19 cellular contexts compared by ENCODE assay signal in the genomic region with DNA sequence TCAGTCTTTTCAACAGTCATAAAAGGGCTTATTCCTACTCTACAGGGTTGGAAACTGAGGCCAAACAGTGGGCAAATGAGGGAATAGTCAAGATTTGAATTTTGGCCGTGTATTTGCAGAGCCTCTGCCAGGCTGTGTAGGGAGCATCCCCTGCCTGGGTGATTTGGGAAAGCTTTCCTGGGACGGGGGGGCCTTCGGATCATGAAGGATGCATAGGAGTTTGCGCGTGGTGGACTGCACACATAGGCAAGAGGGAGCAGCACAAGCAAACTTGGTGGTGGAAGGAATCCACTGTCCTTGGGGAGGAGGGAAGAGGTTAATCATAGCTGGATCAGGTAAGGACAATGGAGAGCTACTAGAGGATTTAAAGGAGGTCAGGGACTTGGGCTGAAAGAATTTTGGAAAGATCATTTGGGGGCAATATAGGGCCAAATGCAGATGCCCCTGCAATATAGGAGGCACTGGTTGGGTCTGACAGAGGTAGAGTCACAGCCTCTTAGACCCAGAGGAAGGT. TPM values are rescaled to one million over a fixed set of nuclear protein-coding genes. Genes with fewer than 3 reads are reported as not detected.
DNase-seq lines count a peak whose midpoint lies in the region; ATAC-seq lines count a peak whose summit lies in the region.
"Had no signal": no experiment of that assay in that cellular context is flagged by ENCODE, and none has a peak within 500 bp of the region (broad histone marks: within the 10 kb centered on the region; RNA-seq: fewer than 3 reads in every experiment).

No MANE protein-coding gene starts in this region.

- intact Hi-C loops in activated CD4-positive, alpha-beta memory T cell treated with anti-CD3 and anti-CD28 coated beads for 36 hours (cut with micrococcal nuclease) = no loop called here

- peak overlapping the region; percentile 93 to 95 (median 94) for H3K4me3 Mint-ChIP-seq in CD4-positive, CD25-positive, alpha-beta regulatory T cell
- H3K4me3 Mint-ChIP-seq in CD8-positive, alpha-beta memory T cell = peak overlapping the region; percentile 38 to 94 (median 62)
- peak overlapping the region; percentile 33 for H3K4me3 Mint-ChIP-seq in activated CD4-positive, alpha-beta memory T cell treated with anti-CD3 and anti-CD28 coated beads for 36 hours
- H3K4me3 Mint-ChIP-seq in naive thymus-derived CD8-positive, alpha-beta T cell = peak overlapping the region in 9 of 10 donors; percentile 16 to 95 (median 80)

- H3K27ac ChIP-seq in CD4-positive, CD25-positive, alpha-beta regulatory T cell (ENCODE audit: insufficient read depth, low read length, poor library complexity, severe bottlenecking) = no peak overlapping the region
- no peak overlapping the region for H3K27ac ChIP-seq in CD8-positive, alpha-beta memory T cell (ENCODE audit: low read depth, low read length)
- H3K27ac ChIP-seq: thoracic aorta, WERI-Rb-1 had no signal

- CTCF ChIA-PET in CD8-positive, alpha-beta memory T cell (lab: Charles Lee) = interaction anchor here (1.0 kb wide), 1 partner anchor 9 kb away, joined by 3 read pairs; no protein-coding TSS in a partner anchor
- CTCF ChIA-PET in activated CD4-positive, alpha-beta memory T cell treated with anti-CD3 and anti-CD28 coated beads for 36 hours (lab: Charles Lee) = interaction anchor here (1.5 kb wide), 1 partner anchor 25 kb away, joined by 4 read pairs; no protein-coding TSS in a partner anchor

- no peaks in the 10 kb centered on the region for H3K9me3 Mint-ChIP-seq in CD4-positive, CD25-positive, alpha-beta regulatory T cell
- no peaks in the 10 kb centered on the region for H3K9me3 Mint-ChIP-seq in CD8-positive, alpha-beta memory T cell
- H3K9me3 Mint-ChIP-seq in activated CD4-positive, alpha-beta memory T cell treated with anti-CD3 and anti-CD28 coated beads for 36 hours = no peaks in the 10 kb centered on the region
- no peaks in the 10 kb centered on the region for H3K9me3 Mint-ChIP-seq in naive thymus-derived CD8-positive, alpha-beta T cell

- peaks cover 23 to 70% (median 47%) of the 10 kb centered on the region in 4 donors for H3K4me1 Mint-ChIP-seq in CD4-positive, CD25-positive, alpha-beta regulatory T cell
- peaks cover 57 to 73% (median 67%) of the 10 kb centered on the region in 3 donors for H3K4me1 Mint-ChIP-seq in CD8-positive, alpha-beta memory T cell
- peaks cover 54% of the 10 kb centered on the region for H3K4me1 Mint-ChIP-seq in activated CD4-positive, alpha-beta memory T cell treated with anti-CD3 and anti-CD28 coated beads for 36 hours (ENCODE audit: low read depth)
- peaks cover 37 to 79% (median 67%) of the 10 kb centered on the region in 4 donors for H3K4me1 Mint-ChIP-seq in naive thymus-derived CD8-positive, alpha-beta T cell

- H3K27ac Mint-ChIP-seq in CD4-positive, CD25-positive, alpha-beta regulatory T cell = peak overlapping the region in 2 of 3 donors; percentile 53 to 87
- peak overlapping the region in 6 of 8 donors; percentile 29 to 87 (median 37) for H3K27ac Mint-ChIP-seq in CD8-positive, alpha-beta memory T cell
- H3K27ac Mint-ChIP-seq in activated CD4-positive, alpha-beta memory T cell treated with anti-CD3 and anti-CD28 coated beads for 36 hours = no peak overlapping the region
- H3K27ac Mint-ChIP-seq in naive thymus-derived CD8-positive, alpha-beta T cell = peak overlapping the region in 6 of 10 donors; percentile 10 to 82 (median 50)
- H3K27ac Mint-ChIP-seq: activated CD8-positive, alpha-beta memory T cell treated with anti-CD3 and anti-CD28 coated beads, Interleukin-2, amount 10 ng/mL, durations not matched to agents 7 days and 5 days had no signal

- H3K27me3 Mint-ChIP-seq in CD4-positive, CD25-positive, alpha-beta regulatory T cell = peaks cover 4% of the 10 kb centered on the region
- H3K27me3 Mint-ChIP-seq in CD8-positive, alpha-beta memory T cell = no peaks in the 10 kb centered on the region
- no peaks in the 10 kb centered on the region for H3K27me3 Mint-ChIP-seq in activated CD4-positive, alpha-beta memory T cell treated with anti-CD3 and anti-CD28 coated beads for 36 hours
- no peaks in the 10 kb centered on the region for H3K27me3 Mint-ChIP-seq in naive thymus-derived CD8-positive, alpha-beta T cell
- H3K27me3 Mint-ChIP-seq: activated CD8-positive, alpha-beta memory T cell treated with anti-CD3 and anti-CD28 coated beads, Interleukin-2, amount 10 ng/mL, durations not matched to agents 7 days and 5 days had no signal

- no peaks in the 10 kb centered on the region for H3K36me3 ChIP-seq in CD4-positive, CD25-positive, alpha-beta regulatory T cell (ENCODE audit: control insufficient read depth, insufficient read depth, low read length)
- no peaks in the 10 kb centered on the region for H3K36me3 ChIP-seq in CD8-positive, alpha-beta memory T cell (ENCODE audit: insufficient read depth, low read length)
- H3K36me3 ChIP-seq: BE2C, thoracic aorta had no signal

- H3K4me1 ChIP-seq in CD4-positive, CD25-positive, alpha-beta regulatory T cell (ENCODE audit: control insufficient read depth, insufficient read depth, low read length, poor library complexity, severe bottlenecking) = peaks cover 39% of the 10 kb centered on the region
- H3K4me1 ChIP-seq in CD8-positive, alpha-beta memory T cell (ENCODE audit: insufficient read depth, low read length) = peaks cover 38% of the 10 kb centered on the region
- H3K4me1 ChIP-seq: BE2C had no signal

- no peak for ATAC-seq in CD4-positive, CD25-positive, alpha-beta regulatory T cell (ENCODE audit: low read depth in 2 of 2)
- ATAC-seq in naive thymus-derived CD8-positive, alpha-beta T cell = no peak
- ATAC-seq: activated CD8-positive, alpha-beta memory T cell treated with anti-CD3 and anti-CD28 coated beads, Interleukin-2, amount 10 ng/mL, durations not matched to agents 7 days and 5 days had no signal

- no peaks in the 10 kb centered on the region for H3K27me3 ChIP-seq in CD4-positive, CD25-positive, alpha-beta regulatory T cell (ENCODE audit: control insufficient read depth, insufficient read depth, low read length)
- H3K27me3 ChIP-seq in CD8-positive, alpha-beta memory T cell (ENCODE audit: insufficient read depth, low read length, poor library complexity, severe bottlenecking) = no peaks in the 10 kb centered on the region
- H3K27me3 ChIP-seq: BE2C had no signal

- no peak for DNase-seq in CD4-positive, CD25-positive, alpha-beta regulatory T cell
- DNase-seq in CD8-positive, alpha-beta memory T cell = no peak
- no peak for DNase-seq in activated CD4-positive, alpha-beta memory T cell treated with anti-CD3 and anti-CD28 coated beads for 36 hours
- no peak for DNase-seq in naive thymus-derived CD8-positive, alpha-beta T cell
- DNase-seq in amygdala (lab: John Stamatoyannopoulos, UW) (no peak), NCI-H1417 treated with DMSO at 0.1 percent for 48 hours (lab: John Stamatoyannopoulos, UW) (no peak), NCI-H82 treated with DMSO at 0.1 percent for 48 hours (lab: John Stamatoyannopoulos, UW; ENCODE audit: unreplicated experiment) (no peak)
- DNase-seq: activated CD8-positive, alpha-beta memory T cell treated with anti-CD3 and anti-CD28 coated beads, Interleukin-2, amount 10 ng/mL, durations not matched to agents 7 days and 5 days; BE2C; central memory CD4-positive, alpha-beta T cell; effector CD8-positive, alpha-beta T cell; NCI-H1092; NCI-H82; occipital lobe; stimulated activated CD4-positive, alpha-beta T cell treated with anti-CD3 and anti-CD28 coated beads, Interleukin-2, amount 100 ng/mL, for 24 hours; WERI-Rb-1 had no signal

- H3K36me3 Mint-ChIP-seq in CD4-positive, CD25-positive, alpha-beta regulatory T cell = peaks cover 4% of the 10 kb centered on the region
- H3K36me3 Mint-ChIP-seq in CD8-positive, alpha-beta memory T cell = peaks cover 0 to 18% (median 5%) of the 10 kb centered on the region in 3 donors
- peaks cover 24% of the 10 kb centered on the region for H3K36me3 Mint-ChIP-seq in activated CD4-positive, alpha-beta memory T cell treated with anti-CD3 and anti-CD28 coated beads for 36 hours
- H3K36me3 Mint-ChIP-seq in naive thymus-derived CD8-positive, alpha-beta T cell = peaks cover 0 to 21% (median 0%) of the 10 kb centered on the region in 3 donors

- H3K4me3 ChIP-seq in CD4-positive, CD25-positive, alpha-beta regulatory T cell (ENCODE audit: low read depth, low read length) = peak overlapping the region; percentile 37
- H3K4me3 ChIP-seq in CD8-positive, alpha-beta memory T cell (ENCODE audit: low read length) = no peak overlapping the region
- H3K4me3 ChIP-seq: thoracic aorta had no signal

- POLR2A ChIA-PET in CD8-positive, alpha-beta memory T cell (lab: Charles Lee) = no interaction called here
- POLR2A ChIA-PET in activated CD4-positive, alpha-beta memory T cell treated with anti-CD3 and anti-CD28 coated beads for 36 hours (lab: Charles Lee) = no interaction called here
- POLR2A ChIA-PET in naive thymus-derived CD8-positive, alpha-beta T cell (lab: Charles Lee) = interaction anchor here (0.7 to 1.2 kb wide), 2 partner anchors 12 to 24 kb away, joined by 4 read pairs; no protein-coding TSS in a partner anchor

- H3K9me3 ChIP-seq in CD4-positive, CD25-positive, alpha-beta regulatory T cell (ENCODE audit: control insufficient read depth in 2 of 2, low read length in 2 of 2) = no peaks in the 10 kb centered on the region
- H3K9me3 ChIP-seq in CD8-positive, alpha-beta memory T cell (ENCODE audit: low read length) = no peaks in the 10 kb centered on the region
- H3K9me3 ChIP-seq: BE2C, thoracic aorta had no signal

RNA-seq across cellular contexts. Expression of a gene that starts 2.5 kb away (rescaled TPM):
- total RNA-seq in CD4-positive, CD25-positive, alpha-beta regulatory T cell = 103 TPM
- 10 to 100 TPM; 26.2 to 35.5 (median 32.3) TPM for polyA plus RNA-seq in CD4-positive, CD25-positive, alpha-beta regulatory T cell
- total RNA-seq in CD8-positive, alpha-beta memory T cell = 10 to 100 TPM; 51.6 to 57.8 TPM
- polyA plus RNA-seq in CD8-positive, alpha-beta memory T cell = 56.9 TPM
- 10 to 100 TPM; 61.1 to 62.8 TPM for total RNA-seq in activated CD4-positive, alpha-beta memory T cell treated with anti-CD3 and anti-CD28 coated beads for 36 hours
- total RNA-seq in naive thymus-derived CD8-positive, alpha-beta T cell = 100 to 1,000 TPM in 1 of 2 experiments, 10 to 100 TPM in 1; 90.1 to 106 TPM
- polyA plus RNA-seq in naive thymus-derived CD8-positive, alpha-beta T cell = 10 to 100 TPM; 24.6 to 51.4 (median 30.8) TPM

RNA-seq across cellular contexts. Expression of a gene that starts 35.2 kb away (rescaled TPM):
- 53.9 TPM for total RNA-seq in CD4-positive, CD25-positive, alpha-beta regulatory T cell
- polyA plus RNA-seq in CD4-positive, CD25-positive, alpha-beta regulatory T cell = 10 to 100 TPM; 30.6 to 35.3 (median 30.9) TPM
- total RNA-seq in CD8-positive, alpha-beta memory T cell = 10 to 100 TPM; 47.8 to 49.1 TPM
- 40.1 TPM for polyA plus RNA-seq in CD8-positive, alpha-beta memory T cell
- total RNA-seq in activated CD4-positive, alpha-beta memory T cell treated with anti-CD3 and anti-CD28 coated beads for 36 hours = 10 to 100 TPM; 51.2 to 53.0 TPM
- 10 to 100 TPM; 57.6 to 57.8 TPM for total RNA-seq in naive thymus-derived CD8-positive, alpha-beta T cell
- 10 to 100 TPM; 34.6 to 40.6 (median 39.3) TPM for polyA plus RNA-seq in naive thymus-derived CD8-positive, alpha-beta T cell

RNA-seq across cellular contexts. Expression of a gene that starts 35.3 kb away (rescaled TPM):
- 47.2 TPM for total RNA-seq in CD4-positive, CD25-positive, alpha-beta regulatory T cell
- polyA plus RNA-seq in CD4-positive, CD25-positive, alpha-beta regulatory T cell = 10 to 100 TPM; 17.8 to 24.9 (median 19.5) TPM
- total RNA-seq in CD8-positive, alpha-beta memory T cell = 10 to 100 TPM; 30.8 to 34.0 TPM
- polyA plus RNA-seq in CD8-positive, alpha-beta memory T cell = 20.2 TPM
- total RNA-seq in activated CD4-positive, alpha-beta memory T cell treated with anti-CD3 and anti-CD28 coated beads for 36 hours = 10 to 100 TPM; 37.0 to 40.0 TPM
- 100 to 1,000 TPM in 1 of 2 experiments, 10 to 100 TPM in 1; 89.5 to 101 TPM for total RNA-seq in naive thymus-derived CD8-positive, alpha-beta T cell
- 10 to 100 TPM; 21.9 to 29.6 (median 23.6) TPM for polyA plus RNA-seq in naive thymus-derived CD8-positive, alpha-beta T cell

RNA-seq across cellular contexts. Expression of a gene that starts 59.6 kb away (rescaled TPM):
- total RNA-seq in CD4-positive, CD25-positive, alpha-beta regulatory T cell = not detected
- polyA plus RNA-seq in CD4-positive, CD25-positive, alpha-beta regulatory T cell = not detected
- not detected for total RNA-seq in CD8-positive, alpha-beta memory T cell
- not detected for polyA plus RNA-seq in CD8-positive, alpha-beta memory T cell
- not detected for total RNA-seq in activated CD4-positive, alpha-beta memory T cell treated with anti-CD3 and anti-CD28 coated beads for 36 hours
- total RNA-seq in naive thymus-derived CD8-positive, alpha-beta T cell = not detected
- not detected for polyA plus RNA-seq in naive thymus-derived CD8-positive, alpha-beta T cell
- total RNA-seq: activated CD8-positive, alpha-beta memory T cell treated with anti-CD3 and anti-CD28 coated beads, Interleukin-2, amount 10 ng/mL, durations not matched to agents 7 days and 5 days; kidney epithelial cell; occipital lobe; thoracic aorta had no signal
- polyA plus RNA-seq: adipose tissue had no signal

Comparison
In these comparisons a context has a peak if more than half of its experiments do, and no peak if none do; other contexts are left out.
1. H3K4me3 Mint-ChIP-seq: peak in every context shown above with its lines; median percentile 94 in CD4-positive, CD25-positive, alpha-beta regulatory T cell; 80 in naive thymus-derived CD8-positive, alpha-beta T cell; 62 in CD8-positive, alpha-beta memory T cell; 33 in activated CD4-positive, alpha-beta memory T cell treated with anti-CD3 and anti-CD28 coated beads for 36 hours.